Comparison of ENCODE assay signal across 1 cellular context in genomic region chr4:1012031-1012739, GRCh38.
A peak's percentile ranks its signal among the peaks of the same experiment; 100 is the strongest.
TF ChIP-seq lines count a peak whose summit lies in the region.

No MANE protein-coding gene starts in this region.

TF ChIP-seq in K562, 482 proteins besides CTCF, POLR2A, EP300 and RAD21 (continued from another document and continues in another):
- peak; percentile 97 for TF ChIP-seq VEZF1 (CRISPR knock-in tag; IDR thresholded peaks at IDR 0.05)
- no peak for TF ChIP-seq ZBTB33 (CRISPR knock-in tag; IDR thresholded peaks at IDR 0.05)
- no peak for TF ChIP-seq IFI16 (CRISPR knock-in tag; IDR thresholded peaks at IDR 0.05)
- no peak for TF ChIP-seq ZBTB12 (CRISPR knock-in tag; IDR thresholded peaks at IDR 0.05)
- TF ChIP-seq ZNF165 (CRISPR knock-in tag; IDR thresholded peaks at IDR 0.05; ENCODE audit: borderline replicate concordance): no peak
- no peak for TF ChIP-seq PHTF2 (CRISPR knock-in tag; IDR thresholded peaks at IDR 0.05)
- no peak for TF ChIP-seq ZNF668 (CRISPR knock-in tag; IDR thresholded peaks at IDR 0.05)
- TF ChIP-seq SNAPC5 (CRISPR knock-in tag; IDR thresholded peaks at IDR 0.05): no peak
- no peak for TF ChIP-seq HDAC6 (IDR thresholded peaks at IDR 0.05; ENCODE audit: low read depth, low read length)
- TF ChIP-seq THRA (IDR thresholded peaks at IDR 0.05): no peak
- TF ChIP-seq E2F5 (CRISPR knock-in tag; IDR thresholded peaks at IDR 0.05): no peak
- TF ChIP-seq ZNF586 (CRISPR knock-in tag; conservative IDR thresholded peaks at IDR 0.05): no peak
- no peak for TF ChIP-seq GABPB1 (CRISPR knock-in tag; IDR thresholded peaks at IDR 0.05)
- TF ChIP-seq HDAC1 (IDR thresholded peaks at IDR 0.05): 0 out of 4 replicates have a peak, but pooled peaks of 1 of the 2 experiments have one; percentile 22
- no peak for TF ChIP-seq NR4A1 (CRISPR knock-in tag; IDR thresholded peaks at IDR 0.05)
- TF ChIP-seq NR4A1 (tag; IDR thresholded peaks at IDR 0.05): no peak
- peak; percentile 21; the same call in 1 of the 2 replicates for TF ChIP-seq PHF8 (IDR thresholded peaks at IDR 0.05; ENCODE audit: borderline replicate concordance, low read length)
- TF ChIP-seq ARID3B (CRISPR knock-in tag; IDR thresholded peaks at IDR 0.05; ENCODE audit: borderline replicate concordance): no peak
- TF ChIP-seq CGGBP1 (CRISPR knock-in tag; IDR thresholded peaks at IDR 0.05): no peak
- no peak for TF ChIP-seq DMBX1 (CRISPR knock-in tag; IDR thresholded peaks at IDR 0.05; ENCODE audit: borderline replicate concordance)
- TF ChIP-seq THRB (CRISPR knock-in tag; conservative IDR thresholded peaks at IDR 0.05): no peak
- no peak for TF ChIP-seq PPARD (CRISPR knock-in tag; IDR thresholded peaks at IDR 0.05)
- peak; percentile 96 for TF ChIP-seq HNRNPLL (IDR thresholded peaks at IDR 0.05; ENCODE audit: low read depth, low read length, poor library complexity, severe bottlenecking)
- no peak for TF ChIP-seq KLF13 (tag; IDR thresholded peaks at IDR 0.05; ENCODE audit: borderline replicate concordance, low read depth)
- no peak for TF ChIP-seq POLR3G (IDR thresholded peaks at IDR 0.05; ENCODE audit: extremely low read depth, insufficient read length, insufficient replicate concordance)
- no peak for TF ChIP-seq MYBL2 (IDR thresholded peaks at IDR 0.05; ENCODE audit: low read depth)
- TF ChIP-seq MYBL2 (CRISPR knock-in tag; IDR thresholded peaks at IDR 0.05; ENCODE audit: borderline replicate concordance): no peak
- no peak for TF ChIP-seq PKNOX1 (IDR thresholded peaks at IDR 0.05)
- TF ChIP-seq SREBF1 (IDR thresholded peaks at IDR 0.05; ENCODE audit: borderline replicate concordance, low read depth, low read length): no peak
- 0 out of 2 replicates have a peak, but pooled peaks have one; percentile 36 for TF ChIP-seq CREM (IDR thresholded peaks at IDR 0.05; ENCODE audit: low read depth)
- no peak for TF ChIP-seq ATF6 (CRISPR knock-in tag; IDR thresholded peaks at IDR 0.05)
- TF ChIP-seq ELF1 (tag; IDR thresholded peaks at IDR 0.05): no peak
- TF ChIP-seq CBX1 (IDR thresholded peaks at IDR 0.05; ENCODE audit: low read depth): peak; percentile 61; the same call in 1 of the 2 replicates
- no peak for TF ChIP-seq ZNF592 (IDR thresholded peaks at IDR 0.05)
- 0 out of 2 replicates have a peak, but pooled peaks have one; percentile 13 for TF ChIP-seq ARID1B (IDR thresholded peaks at IDR 0.05)
- no peak for TF ChIP-seq PURB (CRISPR knock-in tag; IDR thresholded peaks at IDR 0.05; ENCODE audit: low read depth)
- TF ChIP-seq TRIM24 (IDR thresholded peaks at IDR 0.05): peak in 1 of 2 experiments; percentile 64; a peak in 2 of 4 replicates
- no peak for TF ChIP-seq TFAM (CRISPR knock-in tag; conservative IDR thresholded peaks at IDR 0.05)
- peak; percentile 83 for TF ChIP-seq ZNF740 (CRISPR knock-in tag; IDR thresholded peaks at IDR 0.05)
- TF ChIP-seq ZNF740 (tag; IDR thresholded peaks at IDR 0.05): 0 out of 4 replicates have a peak, but pooled peaks of 1 of the 2 experiments have one; percentile 43
- peak; percentile 58 for TF ChIP-seq MAX (CRISPR knock-in tag; IDR thresholded peaks at IDR 0.05)
- no peak for TF ChIP-seq DNMT1 (IDR thresholded peaks at IDR 0.05)
- no peak for TF ChIP-seq KAT7 (CRISPR knock-in tag; IDR thresholded peaks at IDR 0.05; ENCODE audit: borderline replicate concordance)
- no peak for TF ChIP-seq MAFF (IDR thresholded peaks at IDR 0.05; ENCODE audit: low read length)
- no peak for TF ChIP-seq STAT5B (CRISPR knock-in tag; IDR thresholded peaks at IDR 0.05)
- TF ChIP-seq ZNF584 (CRISPR knock-in tag; IDR thresholded peaks at IDR 0.05; ENCODE audit: low read depth): no peak
